In genomic region chr1:43171876-43172531, GRCh38 we compare ENCODE assay signal across 1 cellular context.
TF ChIP-seq lines count a peak whose summit lies in the region.

Gene CFAP57, plus strand, starts transcription at chr1:43172330. Its CDS starts 424 bp downstream, at chr1:43172754.
Gene EBNA1BP2, minus strand, starts transcription at chr1:43172290. Its CDS starts 172 bp downstream, at chr1:43172118.

TF ChIP-seq in HEK293, 187 proteins besides CTCF, POLR2A, EP300 and RAD21 (continued from another document):
- peak; percentile 50; the same call in 1 of the 2 replicates for TF ChIP-seq PATZ1 (tag by site-specific recombination; IDR thresholded peaks at IDR 0.05)
- TF ChIP-seq ZNF335 (tag by site-specific recombination; conservative IDR thresholded peaks at IDR 0.05), result peak; percentile 91
- TF ChIP-seq YY2 (tag by site-specific recombination; IDR thresholded peaks at IDR 0.05), result no peak
- TF ChIP-seq ZNF146 (tag by site-specific recombination; IDR thresholded peaks at IDR 0.05), result no peak
- peak; percentile 53 for TF ChIP-seq KLF9 (tag by site-specific recombination; IDR thresholded peaks at IDR 0.05; ENCODE audit: low read depth)
- TF ChIP-seq ZIC2 (tag by site-specific recombination; IDR thresholded peaks at IDR 0.05), result 0 out of 2 replicates have a peak, but pooled peaks have one; percentile 11
- no peak for TF ChIP-seq ZNF202 (tag by site-specific recombination; IDR thresholded peaks at IDR 0.05; ENCODE audit: borderline replicate concordance)
- TF ChIP-seq TSHZ1 (tag by site-specific recombination; IDR thresholded peaks at IDR 0.05; ENCODE audit: borderline replicate concordance), result no peak
- TF ChIP-seq ZNF404 (tag by site-specific recombination; IDR thresholded peaks at IDR 0.05), result no peak
- TF ChIP-seq ZNF610 (tag by site-specific recombination; IDR thresholded peaks at IDR 0.05; ENCODE audit: borderline replicate concordance), result 0 out of 2 replicates have a peak, but pooled peaks have one; percentile 50
- 0 out of 2 replicates have a peak, but pooled peaks have one; percentile 19 for TF ChIP-seq ZNF394 (tag by site-specific recombination; IDR thresholded peaks at IDR 0.05; ENCODE audit: borderline replicate concordance)
- TF ChIP-seq YY1 (tag by site-specific recombination; IDR thresholded peaks at IDR 0.05), result no peak
- TF ChIP-seq ZNF148 (tag by site-specific recombination; IDR thresholded peaks at IDR 0.05; ENCODE audit: borderline replicate concordance), result no peak
- TF ChIP-seq ZNF677 (tag by site-specific recombination; IDR thresholded peaks at IDR 0.05), result no peak
- peak; percentile 91 for TF ChIP-seq EGR2 (tag by site-specific recombination; IDR thresholded peaks at IDR 0.05; ENCODE audit: low read depth)
- no peak for TF ChIP-seq ZNF521 (tag by site-specific recombination; IDR thresholded peaks at IDR 0.05)
- no peak for TF ChIP-seq ZNF266 (tag by site-specific recombination; IDR thresholded peaks at IDR 0.05; ENCODE audit: low read depth)
- no peak for TF ChIP-seq ZSCAN23 (tag by site-specific recombination; IDR thresholded peaks at IDR 0.05)
- no peak for TF ChIP-seq AEBP2 (tag by site-specific recombination; IDR thresholded peaks at IDR 0.05; ENCODE audit: borderline replicate concordance)
- no peak for TF ChIP-seq REST (tag by site-specific recombination; IDR thresholded peaks at IDR 0.05)
- TF ChIP-seq ZBTB6 (tag by site-specific recombination; IDR thresholded peaks at IDR 0.05), result peak; percentile 67
- no peak for TF ChIP-seq ZNF157 (tag by site-specific recombination; IDR thresholded peaks at IDR 0.05)
- no peak for TF ChIP-seq ZNF48 (tag by site-specific recombination; IDR thresholded peaks at IDR 0.05)
- peak; percentile 97 for TF ChIP-seq ZNF10 (tag by site-specific recombination; IDR thresholded peaks at IDR 0.05)
TF ChIP-seq in HEK293: peak in this region for 30.
